In the genomic region with DNA sequence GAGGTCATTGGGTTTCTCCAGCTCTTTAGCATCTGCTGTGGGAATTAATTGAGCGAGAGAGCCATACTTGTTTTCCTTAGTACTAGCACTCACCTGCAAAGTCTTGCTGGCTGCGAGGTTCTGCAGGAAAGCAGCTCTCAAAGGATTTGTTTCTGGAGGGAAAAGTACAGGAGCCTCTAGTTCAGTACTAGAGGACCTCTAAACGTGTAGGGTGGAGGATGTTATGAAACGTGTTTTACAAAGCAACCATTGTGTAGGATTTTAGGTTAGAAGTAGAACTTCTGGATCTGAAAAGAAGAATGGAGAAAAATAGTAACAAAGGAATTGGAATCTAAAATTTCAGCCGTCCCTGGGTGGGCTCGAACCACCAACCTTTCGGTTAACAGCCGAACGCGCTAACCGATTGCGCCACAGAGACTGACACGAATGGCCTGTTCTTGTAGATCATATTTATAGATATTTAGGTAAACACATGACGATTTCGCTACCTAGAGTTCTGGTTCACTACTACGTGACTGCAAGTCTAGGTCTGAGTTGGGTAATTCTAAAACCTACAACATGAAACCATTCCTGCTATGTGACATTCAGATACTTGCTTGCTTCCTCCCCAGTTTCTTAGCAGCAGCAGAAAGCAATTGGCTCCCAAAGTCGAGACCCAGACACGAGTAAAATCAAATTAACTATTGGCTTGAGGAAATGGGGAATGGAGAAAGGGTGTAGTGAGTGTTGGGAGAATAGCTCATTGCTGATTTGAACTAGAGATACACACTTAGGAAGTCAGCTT, we compare ENCODE assay signal across 8 cellular contexts.
DNase-seq lines count a peak whose midpoint lies in the region; TF ChIP-seq lines count a peak whose summit lies in the region.

No MANE protein-coding gene starts in this region.

- H3K36me3 ChIP-seq in Karpas-422 (ENCODE audit: insufficient read depth, low read length): no peaks in the 10 kb centered on the region
- H3K36me3 ChIP-seq in osteoblast (ENCODE audit: insufficient read depth, low read length): no peaks in the 10 kb centered on the region

- H3K27me3 ChIP-seq in Karpas-422 (ENCODE audit: low read length): no peaks in the 10 kb centered on the region
- H3K27me3 ChIP-seq in osteoblast (ENCODE audit: insufficient read depth, low read length): peaks cover 11% of the 10 kb centered on the region

- H3K27ac ChIP-seq in Karpas-422 (ENCODE audit: low read length) (no peak overlapping the region), osteoblast (ENCODE audit: low read depth, low read length) (no peak overlapping the region)

- H4K20me1 ChIP-seq in Karpas-422 (ENCODE audit: insufficient read depth, low read depth, low read length): no peaks in the 10 kb centered on the region
- H4K20me1 ChIP-seq in osteoblast (ENCODE audit: insufficient read depth, low read length): no peaks in the 10 kb centered on the region

- H2AFZ ChIP-seq in Karpas-422 (ENCODE audit: low read length) (no peak overlapping the region), osteoblast (ENCODE audit: low read length) (peak overlapping the region; percentile 37)

- H3K9me2 ChIP-seq in Karpas-422 (replicated peaks; ENCODE audit: insufficient read depth, low read length): no peaks in the 10 kb centered on the region

- DNase-seq in EL: peak; percentile 68
- DNase-seq in Karpas-422: peak; percentile 38
- DNase-seq in central memory CD4-positive, alpha-beta T cell: peak; percentile 19
- DNase-seq in osteoblast (ENCODE audit: insufficient read length, low spot score, missing footprints): peak; percentile 72
- DNase-seq in middle frontal gyrus (ENCODE audit: extremely low spot score, low spot score): no peak
- no peak for DNase-seq in T-helper 9 cell
- DNase-seq in NCI-H226: no peak
- no peak for DNase-seq in NCI-H2107 treated with DMSO at 0.1 percent for 48 hours (lab: John Stamatoyannopoulos, UW; ENCODE audit: unreplicated experiment)

- TF ChIP-seq CTCF in osteoblast (IDR thresholded peaks at IDR 0.05; ENCODE audit: extremely low read depth, low read depth, low read length): no peak

- H3K4me2 ChIP-seq in Karpas-422 (ENCODE audit: low read depth, low read length, poor library complexity, severe bottlenecking) (peak overlapping the region; percentile 59), osteoblast (ENCODE audit: insufficient read depth, low read length) (peak overlapping the region; percentile 74)

- H3K4me3 ChIP-seq in Karpas-422 (ENCODE audit: low read length) (no peak overlapping the region), osteoblast (ENCODE audit: insufficient read depth, low read length) (peak overlapping the region; percentile 55)

- H3K4me1 ChIP-seq in Karpas-422 (ENCODE audit: low read length): peaks cover 4% of the 10 kb centered on the region
- H3K4me1 ChIP-seq in osteoblast (ENCODE audit: insufficient read depth, low read length): peaks cover 5% of the 10 kb centered on the region

- no peaks in the 10 kb centered on the region for H3K79me2 ChIP-seq in Karpas-422 (ENCODE audit: low read length)
- no peaks in the 10 kb centered on the region for H3K79me2 ChIP-seq in osteoblast (ENCODE audit: insufficient read depth, low read length)

- H3K9ac ChIP-seq in Karpas-422 (ENCODE audit: low read length): no peak overlapping the region

- H3K9me3 ChIP-seq in Karpas-422 (ENCODE audit: low read length): no peaks in the 10 kb centered on the region
- H3K9me3 ChIP-seq in osteoblast (ENCODE audit: low read depth, low read length): no peaks in the 10 kb centered on the region

Comparison
In these comparisons a context has a peak if more than half of its experiments do, and no peak if none do; other contexts are left out.
1. DNase-seq: peak in EL (single experiment), Karpas-422 (single experiment), central memory CD4-positive, alpha-beta T cell (single experiment) and osteoblast (single experiment); none in middle frontal gyrus (single experiment), T-helper 9 cell (single experiment), NCI-H226 (single experiment) and NCI-H2107 treated with DMSO at 0.1 percent for 48 hours (single experiment).